In genomic region chr1:210912752-210913151, GRCh38 we compare ENCODE assay signal across 29 cellular contexts.
"Had no signal": no experiment of that assay in that cellular context is flagged by ENCODE, and none has a peak within 500 bp of the region (broad histone marks: within the 10 kb centered on the region; RNA-seq: fewer than 3 reads in every experiment).

No MANE protein-coding gene starts in this region.

- H3K9me3 ChIP-seq: colonic mucosa, esophagus muscularis mucosa, esophagus squamous epithelium, gastrocnemius medialis, gastroesophageal sphincter, heart left ventricle, heart right ventricle had no signal

- H3K27me3 ChIP-seq: colonic mucosa, dorsolateral prefrontal cortex, esophagus squamous epithelium, gastrocnemius medialis, heart left ventricle had no signal

- FAIRE-seq: colon, endometrium, endothelial cell of umbilical vein, frontal cortex had no signal

- H3K4me3 ChIP-seq: colonic mucosa, coronary artery, dorsolateral prefrontal cortex, esophagus muscularis mucosa, esophagus squamous epithelium, gastrocnemius medialis, gastroesophageal sphincter, heart left ventricle, heart right ventricle had no signal

- H3K9me3 Mint-ChIP-seq: dendritic cell treated with granulocyte-macrophage colony-stimulating factor and Interleukin-4, amounts not matched to agents 40 ng/mL and 50 ng/mL, for 4 days; effector memory CD8-positive, alpha-beta T cell; endodermal cell had no signal

- H3K4me1 ChIP-seq: colonic mucosa, esophagus muscularis mucosa, esophagus squamous epithelium, foreskin keratinocyte, gastrocnemius medialis, gastroesophageal sphincter, heart left ventricle, heart right ventricle had no signal

- H3K27ac Mint-ChIP-seq: dendritic cell treated with granulocyte-macrophage colony-stimulating factor and Interleukin-4, amounts not matched to agents 40 ng/mL and 50 ng/mL, for 4 days; effector memory CD8-positive, alpha-beta T cell; endodermal cell had no signal

- DNase-seq: colonic mucosa; cortex of kidney; dermis blood vessel endothelial cell; dorsolateral prefrontal cortex; effector CD4-positive, alpha-beta T cell; effector CD8-positive, alpha-beta T cell; effector memory CD4-positive, alpha-beta T cell; effector memory CD8-positive, alpha-beta T cell; endodermal cell; erythroblast; esophagus squamous epithelium; foreskin fibroblast; foreskin keratinocyte; foreskin melanocyte; gastrocnemius medialis; glutamatergic neuron; head of caudate nucleus; heart left ventricle; heart right ventricle had no signal

- H3K4me3 Mint-ChIP-seq: dendritic cell treated with granulocyte-macrophage colony-stimulating factor and Interleukin-4, amounts not matched to agents 40 ng/mL and 50 ng/mL, for 4 days; effector memory CD8-positive, alpha-beta T cell; endodermal cell had no signal

- ATAC-seq: effector memory CD8-positive, alpha-beta T cell; esophagus mucosa; foreskin keratinocyte; gastrocnemius medialis; gastroesophageal sphincter; heart left ventricle; heart right ventricle had no signal

- H3K27me3 Mint-ChIP-seq: dendritic cell treated with granulocyte-macrophage colony-stimulating factor and Interleukin-4, amounts not matched to agents 40 ng/mL and 50 ng/mL, for 4 days had no signal

- H3K36me3 ChIP-seq: colonic mucosa, esophagus muscularis mucosa, esophagus squamous epithelium, gastrocnemius medialis, gastroesophageal sphincter, heart left ventricle, heart right ventricle had no signal

- H3K27ac ChIP-seq: colonic mucosa, coronary artery, epithelial cell of prostate, esophagus muscularis mucosa, esophagus squamous epithelium, foreskin keratinocyte, gastrocnemius medialis, gastroesophageal sphincter, heart left ventricle, heart right ventricle had no signal
